8 cellular contexts compared by ENCODE assay signal in the genomic region with DNA sequence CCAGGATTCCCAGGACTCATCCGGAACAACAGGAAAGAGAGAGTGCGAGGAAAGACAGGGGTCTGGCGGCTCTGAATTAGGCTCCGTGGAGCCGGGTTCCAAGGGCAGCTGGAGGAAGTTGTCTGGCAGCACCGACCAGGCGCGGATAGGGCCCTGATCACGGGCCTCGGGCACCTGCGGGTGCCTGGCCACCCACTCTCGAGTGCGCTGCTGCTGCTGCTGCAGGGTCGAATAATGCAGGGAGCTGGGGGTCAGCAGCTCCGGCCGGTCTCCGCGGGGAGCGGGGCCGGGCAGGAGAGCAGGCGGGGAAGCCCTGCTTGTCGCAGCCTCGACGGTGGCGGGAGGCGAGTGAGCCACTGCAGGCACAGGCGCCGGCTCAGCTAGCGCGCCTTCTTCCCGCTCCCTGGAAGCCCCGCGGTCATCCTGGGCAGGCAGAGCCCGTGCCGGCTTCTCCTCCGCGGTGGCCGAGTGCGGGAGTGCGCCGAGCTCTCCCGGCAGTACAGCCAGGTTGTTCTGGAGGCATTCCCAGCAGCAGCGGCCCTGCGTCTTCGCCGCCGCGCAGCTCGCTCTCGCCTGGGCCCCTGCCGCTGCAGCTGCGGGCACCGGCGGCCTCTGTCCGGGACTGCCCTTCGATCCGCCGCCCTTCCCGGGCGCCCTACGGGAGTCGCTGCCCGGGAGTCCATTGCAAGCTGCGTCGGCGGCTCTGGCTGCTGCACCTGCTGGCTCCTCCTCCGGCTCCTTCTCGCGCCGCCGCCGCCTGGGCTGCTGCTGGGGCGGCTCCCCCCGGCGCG. TPM values are rescaled to one million over a fixed set of nuclear protein-coding genes. Genes with fewer than 3 reads are reported as not detected.
DNase-seq lines count a peak whose midpoint lies in the region; ATAC-seq and TF ChIP-seq lines count a peak whose summit lies in the region.

No MANE protein-coding gene starts in this region.

- DNase-seq in AG20443 (ENCODE audit: low spot score): peak; percentile 56
- peak; percentile 1 for DNase-seq in NCI-H460 (ENCODE audit: extremely low read depth, low read depth)
- DNase-seq in islet precursor cell: peak; percentile 82
- DNase-seq in stimulated activated CD4-positive, alpha-beta T cell treated with anti-CD3 and anti-CD28 coated beads, Interleukin-2, amount 100 ng/mL, for 4 hours (ENCODE audit: low read depth): peak; percentile 16
- no peak for DNase-seq in SIG-M5 (lab: John Stamatoyannopoulos, UW)

- H3K4me1 Mint-ChIP-seq in brain: peaks cover 8% of the 10 kb centered on the region

- peak overlapping the region; percentile 56 to 75 (median 68) for H3K4me3 Mint-ChIP-seq in brain

- H3K36me3 Mint-ChIP-seq in brain: no peaks in the 10 kb centered on the region

- ATAC-seq in GM19025 (IDR thresholded peaks at IDR 0.05; ENCODE audit: low read depth, unreplicated experiment): peak; percentile 35
- no peak for ATAC-seq in GM21528 (IDR thresholded peaks at IDR 0.05; ENCODE audit: low FRiP score, unreplicated experiment)

- no peak overlapping the region for H3K27ac Mint-ChIP-seq in brain

- H3K27me3 Mint-ChIP-seq in brain: peaks cover 70% of the 10 kb centered on the region

- H3K9me3 Mint-ChIP-seq in brain: peaks cover 0 to 5% (median 0%) of the 10 kb centered on the region in 5 experiments

- no peak for TF ChIP-seq CTCF in brain (conservative IDR thresholded peaks at IDR 0.05)

RNA-seq across cellular contexts. Expression of gene SOWAHB, which starts 1.0 kb away (rescaled TPM):
- total RNA-seq in NCI-H460 (2014; rRNA removed; shearing (Covaris generic)): not detected in 2 replicates
- not detected in 2 replicates for polyA plus RNA-seq in NCI-H460 (2014; cell fraction: nucleus; rRNA removed)
- polyA plus RNA-seq in brain (ENCODE audit: insufficient read depth, low read depth, low replicate concordance): 0.29 TPM

RNA-seq across cellular contexts. Expression of gene SEPTIN11, which starts 52.6 kb away (rescaled TPM):
- total RNA-seq in NCI-H460 (2014; rRNA removed; shearing (Covaris generic)): 28.6 and 32.2 TPM in 2 replicates
- polyA plus RNA-seq in NCI-H460 (2014; cell fraction: nucleus; rRNA removed): 17.6 and 26.7 TPM in 2 replicates
- 35.8 TPM for polyA plus RNA-seq in brain (ENCODE audit: insufficient read depth, low read depth, low replicate concordance)
